22 cellular contexts compared by ENCODE assay signal in the genomic region with DNA sequence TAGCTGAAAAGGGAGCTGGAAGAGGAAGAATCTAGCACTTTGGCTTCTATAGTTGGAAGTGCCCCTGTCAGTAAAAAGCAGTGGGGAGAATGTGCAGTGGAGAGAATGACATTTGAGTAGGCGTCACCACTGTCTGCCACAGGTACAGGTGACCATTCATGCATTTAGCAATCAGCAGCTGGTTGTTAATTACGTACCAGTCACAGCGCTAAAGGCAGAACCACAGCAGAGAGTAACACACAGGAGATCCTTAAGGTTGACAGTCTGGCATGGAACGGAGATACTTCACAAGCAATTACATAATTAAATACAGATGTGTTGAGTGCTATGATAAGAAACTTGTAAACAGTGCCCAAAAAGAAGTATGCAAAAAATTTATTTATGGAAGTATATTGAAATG. TPM values are rescaled to one million over a fixed set of nuclear protein-coding genes. Genes with fewer than 3 reads are reported as not detected.
"Had no signal": no experiment of that assay in that cellular context is flagged by ENCODE, and none has a peak within 500 bp of the region (broad histone marks: within the 10 kb centered on the region; RNA-seq: fewer than 3 reads in every experiment).

No MANE protein-coding gene starts in this region.

- ATAC-seq: activated CD8-positive, alpha-beta T cell treated with anti-CD3 and anti-CD28 coated beads for 36 hours; activated T-cell treated with anti-CD3 and anti-CD28 coated beads, Interleukin-2, amount 50 U/mL, for 72 hours; PC-3 had no signal

- DNase-seq: activated CD4-positive, CD25-positive, alpha-beta regulatory T cell; activated CD8-positive, alpha-beta memory T cell treated with anti-CD3 and anti-CD28 coated beads, Interleukin-2, amount 50 U/mL, for 4 hours; activated CD8-positive, alpha-beta T cell treated with anti-CD3 and anti-CD28 coated beads for 36 hours; activated gamma-delta T cell treated with Interleukin-2 at 50 U/mL for 16 hours; activated T-cell treated with anti-CD3 and anti-CD28 coated beads, Interleukin-2, amount 50 U/mL, for 72 hours; aorta; caudate nucleus; NCI-H1092; NCI-H1436; NCI-H1694 treated with DMSO at 0.1 percent for 48 hours; NCI-H2029 treated with DMSO at 0.1 percent for 48 hours; NCI-H2171 treated with DMSO at 0.1 percent for 48 hours; NCI-H226; NCI-H526; PC-3; SHP77 treated with DMSO at 0.1 percent for 48 hours; T-helper 1 cell had no signal

RNA-seq across cellular contexts. Expression of a gene that starts 24.8 kb away (rescaled TPM):
- total RNA-seq: activated T-helper 2 cell treated with anti-CD3 and anti-CD28 coated beads, Interferon-gamma antibody, Interleukin-2, Interleukin-4, amounts not matched to agents 10 μg/mL and 5 μg/mL and 100 μg/mL, durations not matched to agents 14 hours and 24 hours and 36 hours; aorta; chondrocyte; NCI-H460; SK-MEL-5; T-helper 2 cell treated with Interferon-gamma antibody and Interleukin-4, amounts not matched to agents 100 ng/mL and 5 ng/mL, for 36 hours had no signal
